Comparison of ENCODE assay signal across 14 cellular contexts in the genomic region with DNA sequence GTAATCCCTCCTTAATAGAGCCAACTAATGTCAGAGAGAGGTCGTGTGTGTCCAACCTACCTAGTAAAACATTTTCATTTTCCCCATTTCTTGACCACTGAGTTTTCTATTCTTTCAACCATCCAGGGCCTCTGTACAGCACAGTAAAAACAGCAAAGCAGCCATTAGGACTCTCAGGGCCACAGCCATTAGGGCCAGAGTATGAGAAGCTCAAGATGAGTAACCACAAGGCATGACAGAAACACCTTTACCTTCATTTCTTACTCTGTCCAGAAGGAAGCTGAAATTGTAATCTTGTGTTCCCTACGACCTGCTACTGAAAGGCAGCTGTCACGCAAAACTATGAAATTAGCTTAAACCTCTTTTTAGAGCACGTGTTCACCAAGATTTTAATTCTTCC. TPM values are rescaled to one million over a fixed set of nuclear protein-coding genes. Genes with fewer than 3 reads are reported as not detected.
DNase-seq lines count a peak whose midpoint lies in the region; ATAC-seq, FAIRE-seq and TF ChIP-seq lines count a peak whose summit lies in the region.
"Had no signal": no experiment of that assay in that cellular context is flagged by ENCODE, and none has a peak within 500 bp of the region (broad histone marks: within the 10 kb centered on the region; RNA-seq: fewer than 3 reads in every experiment).

No MANE protein-coding gene starts in this region.

- TF ChIP-seq CTCF in A549 (IDR thresholded peaks at IDR 0.05) (no peak), GM10248 (IDR thresholded peaks at IDR 0.05; ENCODE audit: control extremely low read depth, extremely low read depth, low read depth, missing control alignments) (no peak), activated B cell treated with CpG ODN at 0.5 μM for 24 hours (IDR thresholded peaks at IDR 0.05) (no peak), keratinocyte (optimal IDR thresholded peaks at IDR 0.05 in 1 of 3, IDR thresholded peaks at IDR 0.05 in 1 of 3, conservative IDR thresholded peaks at IDR 0.05 in 1 of 3; ENCODE audit: extremely low read depth in 1 of 3, insufficient read depth in 2 of 3, low read length in 3 of 3) (no peak), BE2C (IDR thresholded peaks at IDR 0.05; ENCODE audit: low read depth, low read length) (no peak)

- H3K9me3 Mint-ChIP-seq in activated B cell treated with CpG ODN at 0.5 μM for 24 hours, result no peaks in the 10 kb centered on the region
- H3K9me3 Mint-ChIP-seq: dendritic cell treated with granulocyte-macrophage colony-stimulating factor and Interleukin-4, amounts not matched to agents 40 ng/mL and 50 ng/mL, for 4 days had no signal

- peak overlapping the region; percentile 28 for H3K9ac ChIP-seq in keratinocyte (ENCODE audit: control insufficient read depth, extremely low read depth, insufficient read depth, low read length)

- peak overlapping the region; percentile 97 for H3K4me3 Mint-ChIP-seq in activated B cell treated with CpG ODN at 0.5 μM for 24 hours

- ATAC-seq in A549, result no peak
- no peak for ATAC-seq in activated B cell treated with CpG ODN at 0.5 μM for 24 hours (ENCODE audit: low read depth)
- no peak for ATAC-seq in GM18502 (IDR thresholded peaks at IDR 0.05; ENCODE audit: poor library complexity, unreplicated experiment)
- ATAC-seq: mucosa of descending colon had no signal

- TF ChIP-seq RAD21 in A549 (conservative IDR thresholded peaks at IDR 0.05 in 1 of 2, IDR thresholded peaks at IDR 0.05 in 1 of 2), result no peak

- H3K36me3 Mint-ChIP-seq in activated B cell treated with CpG ODN at 0.5 μM for 24 hours (ENCODE audit: low read depth), result peaks cover 26% of the 10 kb centered on the region

- peaks cover 3% of the 10 kb centered on the region for H4K20me1 ChIP-seq in keratinocyte (ENCODE audit: control insufficient read depth, extremely low read depth, insufficient read depth, low read length)

- no peak for FAIRE-seq in A549 (lab: Jason Lieb, UNC)
- peak; percentile 60 for FAIRE-seq in keratinocyte (lab: Jason Lieb, UNC)

- WGBS in A549 (ENCODE audit: missing lambda C conversion rate), result 77% methylated on average over 4 of the region's 4 CpGs

- H3K4me1 Mint-ChIP-seq in activated B cell treated with CpG ODN at 0.5 μM for 24 hours, result peaks cover 44% of the 10 kb centered on the region

- CTCF ChIA-PET in A549 (lab: Yijun Ruan, JAX) (interaction anchor here (1.0 to 1.5 kb wide), 4 partner anchors 24 to 70 kb away, joined by 3 to 4 read pairs (median 3); no protein-coding TSS in a partner anchor), GM10248 (lab: Yijun Ruan, JAX) (interaction anchor here (1.1 to 4.7 kb wide), 6 partner anchors 13 to 70 kb away, joined by 3 to 21 read pairs (median 3); no protein-coding TSS in a partner anchor), activated B cell treated with CpG ODN at 0.5 μM for 24 hours (lab: Charles Lee) (interaction anchor here (1.2 kb wide), 1 partner anchor 70 kb away, joined by 4 read pairs; no protein-coding TSS in a partner anchor), HEK293T (lab: Yijun Ruan, JAX) (interaction anchor here (0.6 kb wide), 1 partner anchor 156 kb away, joined by 4 read pairs; no protein-coding TSS in a partner anchor)

- H3K36me3 ChIP-seq in keratinocyte (ENCODE audit: control insufficient read depth in 2 of 2, extremely low read depth in 1 of 2, insufficient read depth in 2 of 2, low read length in 2 of 2), result peaks cover 0 to 3% of the 10 kb centered on the region in 2 experiments
- H3K36me3 ChIP-seq in BE2C, result no peaks in the 10 kb centered on the region

- intact Hi-C loops in activated B cell treated with CpG ODN at 0.5 μM for 24 hours (cut with micrococcal nuclease), result loop anchor here (2.0 to 5.0 kb wide), 4 partner anchors 45 to 320 kb away; partner anchors contain the start of genes MLEC and POP5

- no peak for TF ChIP-seq POLR2A in A549 (IDR thresholded peaks at IDR 0.05; ENCODE audit: low read length)

- H3K79me2 ChIP-seq in keratinocyte (ENCODE audit: control insufficient read depth, insufficient read depth, low read length), result peaks cover 63% of the 10 kb centered on the region

- H3K4me3 ChIP-seq in A549 (no peak overlapping the region), keratinocyte (ENCODE audit: control insufficient read depth in 2 of 3, extremely low read depth in 1 of 3, insufficient read depth in 2 of 3, low read depth in 1 of 3, low read length in 3 of 3) (peak overlapping the region; percentile 38 to 95 (median 61)), BE2C (ENCODE audit: low read depth, low read length) (no peak overlapping the region; the same call in 1 of the 2 replicates)
- H3K4me3 ChIP-seq: mucosa of descending colon had no signal

- TF ChIP-seq EP300 in A549 (IDR thresholded peaks at IDR 0.05), result no peak

- H3K27ac Mint-ChIP-seq in activated B cell treated with CpG ODN at 0.5 μM for 24 hours, result peak overlapping the region; percentile 15

- H3K27me3 ChIP-seq in keratinocyte (ENCODE audit: control insufficient read depth, extremely low read depth, insufficient read depth, low read length) (no peaks in the 10 kb centered on the region), BE2C (no peaks in the 10 kb centered on the region)
- H3K27me3 ChIP-seq: spleen had no signal

- no peaks in the 10 kb centered on the region for H3K9me1 ChIP-seq in keratinocyte (ENCODE audit: control insufficient read depth, extremely low read depth, insufficient read depth, low read length)

- no peaks in the 10 kb centered on the region for H3K27me3 Mint-ChIP-seq in activated B cell treated with CpG ODN at 0.5 μM for 24 hours
- H3K27me3 Mint-ChIP-seq: dendritic cell treated with granulocyte-macrophage colony-stimulating factor and Interleukin-4, amounts not matched to agents 40 ng/mL and 50 ng/mL, for 4 days had no signal

- POLR2A ChIA-PET in A549 (lab: Yijun Ruan, JAX), result interaction anchor here (0.6 kb wide), 1 partner anchor 195 kb away, joined by 3 read pairs; no protein-coding TSS in a partner anchor
- POLR2A ChIA-PET in GM10248 (lab: Yijun Ruan, JAX), result interaction anchor here (1.5 kb wide), 2 partner anchors 11 to 16 kb away, joined by 4 to 6 read pairs; no protein-coding TSS in a partner anchor
- POLR2A ChIA-PET in activated B cell treated with CpG ODN at 0.5 μM for 24 hours (lab: Charles Lee), result interaction anchor here (0.7 to 1.0 kb wide), 2 partner anchors 45 to 362 kb away, joined by 3 to 12 read pairs; no protein-coding TSS in a partner anchor
- POLR2A ChIA-PET in HEK293T (lab: Yijun Ruan, JAX), result interaction anchor here (1.5 kb wide), 1 partner anchor 11 kb away, joined by 4 read pairs; no protein-coding TSS in a partner anchor

- dilution Hi-C loops in keratinocyte (cut with MboI; ENCODE audit: extremely low pct_ligation_motif_present, low sequenced_read_pairs), result no loop called here

- no peaks in the 10 kb centered on the region for H3K9me3 ChIP-seq in A549
- no peaks in the 10 kb centered on the region for H3K9me3 ChIP-seq in keratinocyte (ENCODE audit: control insufficient read depth, low read depth, low read length)
- H3K9me3 ChIP-seq in BE2C, result no peaks in the 10 kb centered on the region
- H3K9me3 ChIP-seq: mucosa of descending colon, spleen had no signal

- DNase-seq in A549 (ENCODE audit: low read depth in 1 of 2, low spot score in 1 of 2) (no peak), GM10248 (ENCODE audit: extremely low spot score) (peak; percentile 29), activated B cell treated with CpG ODN at 0.5 μM for 24 hours (no peak), keratinocyte (ENCODE audit: low read depth, low spot score) (no peak), HEK293T (ENCODE audit: extremely low spot score) (no peak), BE2C (no peak)
- no peak for DNase-seq in NK-92 treated with Interleukin-12 subunit alpha and Interleukin-12 subunit beta, amount 100 ng/mL, for 24 hours (lab: John Stamatoyannopoulos, UW)
- DNase-seq: activated gamma-delta T cell treated with Interleukin-2 at 50 U/mL for 16 hours, hippocampal formation, mucosa of descending colon, NCI-H1694 treated with DMSO at 0.1 percent for 48 hours, spleen had no signal

- H3K4me1 ChIP-seq in A549 (peaks cover 12% of the 10 kb centered on the region; the same call in 2 of the 3 replicates), keratinocyte (ENCODE audit: control insufficient read depth, extremely low read depth, insufficient read depth, low read length) (peaks cover 27% of the 10 kb centered on the region), BE2C (peaks cover 8% of the 10 kb centered on the region)

- no peak overlapping the region for H2AFZ ChIP-seq in keratinocyte (ENCODE audit: control insufficient read depth, low read length)

- H3K27ac ChIP-seq in A549 (no peak overlapping the region), keratinocyte (ENCODE audit: control insufficient read depth, insufficient read depth, low read length) (no peak overlapping the region)

- H3K4me2 ChIP-seq in A549 (peak overlapping the region; percentile 95; the same call in 2 of the 3 replicates), keratinocyte (ENCODE audit: control insufficient read depth, extremely low read depth, insufficient read depth, low read depth, low read length) (peak overlapping the region; percentile 81)

TF ChIP-seq in A549, 52 proteins besides CTCF, POLR2A, EP300 and RAD21 (continues in another document):
- no peak for TF ChIP-seq ZNF302 (CRISPR knock-in tag; IDR thresholded peaks at IDR 0.05)
- TF ChIP-seq RCOR1 (IDR thresholded peaks at IDR 0.05; ENCODE audit: low read depth, low read length), result no peak

TF ChIP-seq in HEK293T, 16 proteins besides CTCF, POLR2A, EP300 and RAD21 (continues in another document):
- TF ChIP-seq NFRKB (IDR thresholded peaks at IDR 0.05) (no peak), LEF1 (IDR thresholded peaks at IDR 0.05; ENCODE audit: borderline replicate concordance) (no peak), TARDBP (IDR thresholded peaks at IDR 0.05) (no peak)

RNA-seq across cellular contexts. Expression of gene SPPL3, which starts 2.3 kb away (rescaled TPM):
- polyA plus RNA-seq in A549 (2011; rRNA removed) (26.6 and 32.6 TPM in 2 replicates), A549 (2017; fragmentation: RNase III; extraction: RNeasy Plus Mini Kit Qiagen cat#74134 plus additional on column Dnase treatment) (25.0 to 26.5 TPM (median 25.1 TPM) in 3 replicates), keratinocyte (28.3 to 36.9 TPM (median 30.5 TPM) in 3 replicates)
- polyA plus RNA-seq in A549 (2012; cell fraction: cytosol; rRNA removed), result 26.1 and 40.0 TPM in 2 replicates
- 24.0 and 32.2 TPM in 2 replicates for polyA plus RNA-seq in A549 (2012; cell fraction: nucleus; rRNA removed)
- 72.3 and 83.3 TPM in 2 replicates for polyA minus RNA-seq in A549 (2011; rRNA and poly(A)+ RNA removed)
- total RNA-seq in activated B cell treated with CpG ODN at 0.5 μM for 24 hours, result 39.9 and 40.3 TPM in 2 replicates
- 12.7 TPM for polyA plus RNA-seq in keratinocyte (2011; ENCODE audit: low read depth)
- polyA plus RNA-seq in keratinocyte (2011; cell fraction: cytosol; rRNA removed), result 30.0 and 51.7 TPM in 2 replicates
- 60.4 and 61.9 TPM in 2 replicates for polyA plus RNA-seq in keratinocyte (2011; cell fraction: nucleus; rRNA removed)
- 25.5 and 34.8 TPM in 2 replicates for polyA plus RNA-seq in keratinocyte (2012; ENCODE audit: low replicate concordance)
- 46.7 to 153 TPM (median 85.2 TPM) in 3 replicates for polyA minus RNA-seq in keratinocyte
- polyA minus RNA-seq in keratinocyte (2011; cell fraction: cytosol; rRNA and poly(A)+ RNA removed), result 23.8 TPM
- 38.6 and 61.0 TPM in 2 replicates for polyA minus RNA-seq in keratinocyte (2011; cell fraction: nucleus; rRNA and poly(A)+ RNA removed)
- polyA plus RNA-seq in BE2C (2012; ENCODE audit: insufficient read depth, insufficient read length, low read depth), result 29.5 TPM

Comparison
In these comparisons a context has a peak if more than half of its experiments do, and no peak if none do; other contexts are left out.
1. H3K4me3 ChIP-seq: peak in keratinocyte (3 of 3); none in A549 (single experiment) and BE2C (single experiment).